ENCODE assay signal across 9 cellular contexts in the genomic region with DNA sequence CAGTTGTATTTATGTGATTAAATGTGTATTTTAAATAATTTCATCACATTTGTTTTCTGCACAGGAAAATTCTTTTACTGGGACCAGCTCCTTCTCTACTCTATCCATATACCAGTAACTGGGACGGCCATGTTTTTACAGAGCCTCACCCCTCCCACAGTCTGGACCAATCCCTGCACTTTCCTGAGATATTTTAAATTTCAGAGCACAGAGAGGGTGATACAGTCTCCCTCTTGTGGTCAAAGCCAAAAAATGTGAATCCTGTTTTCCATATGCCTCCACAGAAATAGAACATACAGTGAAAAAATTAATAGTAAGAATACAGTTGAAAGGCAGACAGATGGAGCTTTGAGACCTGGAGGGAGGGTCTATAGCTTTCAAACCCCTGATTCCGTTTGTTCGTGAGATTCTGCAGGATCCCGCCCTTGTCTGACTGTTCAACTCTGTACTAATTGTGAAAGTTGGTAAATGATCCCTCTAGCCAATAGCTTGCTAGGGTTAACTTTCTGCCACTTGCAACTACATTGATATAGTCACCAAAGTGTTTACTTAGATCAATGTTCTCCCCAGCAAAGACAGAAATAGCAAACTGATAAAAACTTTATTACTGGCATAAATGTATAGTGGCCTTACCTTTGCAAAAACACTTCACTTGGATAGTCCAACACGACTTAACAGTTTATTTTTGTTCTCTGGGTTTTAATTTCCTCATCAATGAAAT.
DNase-seq lines count a peak whose midpoint lies in the region; ATAC-seq and TF ChIP-seq lines count a peak whose summit lies in the region.
"Had no signal": no experiment of that assay in that cellular context is flagged by ENCODE, and none has a peak within 500 bp of the region (broad histone marks: within the 10 kb centered on the region; RNA-seq: fewer than 3 reads in every experiment).

No MANE protein-coding gene starts in this region.

- DNase-seq in ACHN: peak; percentile 30
- DNase-seq in Panc1 (ENCODE audit: low read depth, low spot score): no peak
- DNase-seq in amygdala (lab: John Stamatoyannopoulos, UW): no peak
- DNase-seq in naive thymus-derived CD8-positive, alpha-beta T cell: no peak
- no peak for DNase-seq in lower leg skin (ENCODE audit: low spot score in 2 of 2)

- H3K36me3 ChIP-seq in Panc1 (ENCODE audit: control insufficient read depth, insufficient read depth, low read length): no peaks in the 10 kb centered on the region
- H3K36me3 ChIP-seq in gastroesophageal sphincter: no peaks in the 10 kb centered on the region

- no TSS peak for BruUV-seq in Panc1 (replicated peaks; lab: Mats Ljungman, UMichigan)

- H3K9me3 ChIP-seq in Panc1 (ENCODE audit: control insufficient read depth, insufficient read depth, low read depth, low read length) (no peaks in the 10 kb centered on the region), gastroesophageal sphincter (no peaks in the 10 kb centered on the region)

- H3K27me3 ChIP-seq in Panc1 (ENCODE audit: control insufficient read depth, insufficient read depth, low read length) (no peaks in the 10 kb centered on the region), gastroesophageal sphincter (no peaks in the 10 kb centered on the region)

- CTCF ChIA-PET in Panc1 (lab: Charles Lee): no interaction called here

- H3K9me3 Mint-ChIP-seq in naive thymus-derived CD8-positive, alpha-beta T cell: peaks cover 0 to 7% (median 0%) of the 10 kb centered on the region in 9 donors
- H3K9me3 Mint-ChIP-seq: dendritic cell treated with granulocyte-macrophage colony-stimulating factor and Interleukin-4, amounts not matched to agents 40 ng/mL and 50 ng/mL, for 4 days had no signal

- no peaks in the 10 kb centered on the region for H3K4me1 Mint-ChIP-seq in naive thymus-derived CD8-positive, alpha-beta T cell

- peak; percentile 24; the same call in 1 of the 2 replicates for TF ChIP-seq CTCF in GM12874 (IDR thresholded peaks at IDR 0.05; ENCODE audit: insufficient read depth, low read depth, low read length)
- TF ChIP-seq CTCF in Panc1 (IDR thresholded peaks at IDR 0.05): peak; percentile 60
- TF ChIP-seq CTCF in gastroesophageal sphincter (IDR thresholded peaks at IDR 0.05): peak in 3 of 4 experiments; percentile 13 to 32 (median 22)
- TF ChIP-seq CTCF in lower leg skin (IDR thresholded peaks at IDR 0.05): no peak

- no peak for TF ChIP-seq POLR2A in gastroesophageal sphincter (IDR thresholded peaks at IDR 0.05)
- TF ChIP-seq POLR2A in lower leg skin (IDR thresholded peaks at IDR 0.05): no peak

- no peaks in the 10 kb centered on the region for H3K4me1 ChIP-seq in Panc1 (ENCODE audit: control insufficient read depth, insufficient read depth, low read length)
- no peaks in the 10 kb centered on the region for H3K4me1 ChIP-seq in gastroesophageal sphincter

- POLR2A ChIA-PET in Panc1 (lab: Charles Lee): no interaction called here
- POLR2A ChIA-PET in naive thymus-derived CD8-positive, alpha-beta T cell (lab: Charles Lee): no interaction called here

- H3K27ac Mint-ChIP-seq in naive thymus-derived CD8-positive, alpha-beta T cell: no peak overlapping the region
- H3K27ac Mint-ChIP-seq: dendritic cell treated with granulocyte-macrophage colony-stimulating factor and Interleukin-4, amounts not matched to agents 40 ng/mL and 50 ng/mL, for 4 days had no signal

- no peaks in the 10 kb centered on the region for H3K36me3 Mint-ChIP-seq in naive thymus-derived CD8-positive, alpha-beta T cell

- H3K4me3 ChIP-seq in Panc1 (ENCODE audit: low read depth in 2 of 2, low read length in 2 of 2): no peak overlapping the region
- H3K4me3 ChIP-seq in gastroesophageal sphincter: no peak overlapping the region
- no peak overlapping the region for H3K4me3 ChIP-seq in lower leg skin (ENCODE audit: low read depth, poor library complexity, severe bottlenecking)

- H3K27ac ChIP-seq in Panc1 (ENCODE audit: low read length): no peak overlapping the region
- no peak overlapping the region for H3K27ac ChIP-seq in gastroesophageal sphincter

- intact Hi-C loops in Panc1 (cut with micrococcal nuclease; ENCODE audit: unreplicated experiment) (no loop called here), lower leg skin (cut with DNase I; ENCODE audit: low total_unique reads) (no loop called here)

- no peak for ATAC-seq in Panc1
- ATAC-seq in gastroesophageal sphincter: no peak
- ATAC-seq in GM21723 (IDR thresholded peaks at IDR 0.05; ENCODE audit: unreplicated experiment): no peak
- ATAC-seq in naive thymus-derived CD8-positive, alpha-beta T cell: no peak

- H3K4me3 Mint-ChIP-seq in naive thymus-derived CD8-positive, alpha-beta T cell: no peak overlapping the region
- H3K4me3 Mint-ChIP-seq: dendritic cell treated with granulocyte-macrophage colony-stimulating factor and Interleukin-4, amounts not matched to agents 40 ng/mL and 50 ng/mL, for 4 days had no signal

- 85 to 93% methylated on average over 5 of the region's 5 CpGs for WGBS in gastroesophageal sphincter (ENCODE audit: low coverage in 1 of 2), 2 donors
- WGBS in lower leg skin, 2 donors: 84% methylated on average over 5 of the region's 5 CpGs

- in situ Hi-C loops in ACHN (cut with HindIII; ENCODE audit: low pct_ligation_motif_present, low pct_unique_long_range_greater_than_20kb, low sequenced_read_pairs) (no loop called here), Panc1 (cut with HindIII; ENCODE audit: low pct_unique_long_range_greater_than_20kb, low sequenced_read_pairs) (no loop called here)

- H3K27me3 Mint-ChIP-seq in naive thymus-derived CD8-positive, alpha-beta T cell: no peaks in the 10 kb centered on the region
- H3K27me3 Mint-ChIP-seq: dendritic cell treated with granulocyte-macrophage colony-stimulating factor and Interleukin-4, amounts not matched to agents 40 ng/mL and 50 ng/mL, for 4 days had no signal

- TF ChIP-seq EP300 in gastroesophageal sphincter (IDR thresholded peaks at IDR 0.05): no peak

Comparison
In these comparisons a context has a peak if more than half of its experiments do, and no peak if none do; other contexts are left out.
1. CTCF ChIP-seq: peak in GM12874 (single experiment), Panc1 (single experiment) and gastroesophageal sphincter (3 of 4); none in lower leg skin (0 of 3).